In the genomic region with DNA sequence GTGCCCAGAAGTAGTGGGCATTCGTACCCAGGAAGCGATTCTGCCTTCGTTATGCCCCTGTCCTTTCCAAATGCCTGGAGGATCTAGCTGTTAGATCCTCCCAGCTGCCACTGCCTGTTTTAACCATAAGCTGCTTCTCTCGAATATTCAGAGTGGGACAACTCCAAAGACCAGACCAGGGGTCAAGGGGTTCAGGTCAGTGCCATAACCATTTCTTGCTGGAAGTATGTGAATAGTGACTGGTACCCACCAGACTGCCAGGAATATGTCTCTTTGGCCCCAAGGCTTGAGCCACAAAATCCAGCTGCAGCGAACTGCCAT, we compare ENCODE assay signal across 8 cellular contexts. TPM values are rescaled to one million over a fixed set of nuclear protein-coding genes. Genes with fewer than 3 reads are reported as not detected.
DNase-seq lines count a peak whose midpoint lies in the region; ATAC-seq and TF ChIP-seq lines count a peak whose summit lies in the region.

No MANE protein-coding gene starts in this region.

- peaks cover 6% of the 10 kb centered on the region; the same call in 1 of the 2 replicates for H3K36me3 ChIP-seq in ES-I3 (ENCODE audit: insufficient read depth, low read length)
- peaks cover 33% of the 10 kb centered on the region for H3K36me3 ChIP-seq in SJCRH30
- peaks cover 0 to 65% (median 0%) of the 10 kb centered on the region in 3 donors for H3K36me3 ChIP-seq in esophagus squamous epithelium
- H3K36me3 ChIP-seq in trophoblast cell (ENCODE audit: control insufficient read depth in 1 of 2, insufficient read depth in 2 of 2, low read length in 2 of 2): peaks cover 6 to 19% of the 10 kb centered on the region in 2 experiments

- no peak overlapping the region for H2AFZ ChIP-seq in trophoblast cell (ENCODE audit: insufficient read depth, low read length, poor library complexity)

- H2AK5ac ChIP-seq in trophoblast cell (ENCODE audit: low read length): no peak overlapping the region

- H3K4ac ChIP-seq in trophoblast cell (ENCODE audit: low read depth, low read length): no peak overlapping the region

- no peak overlapping the region for H2BK120ac ChIP-seq in trophoblast cell (ENCODE audit: insufficient read depth, low read length, poor library complexity)

- H3K79me1 ChIP-seq in trophoblast cell (ENCODE audit: low read length): peaks cover 8% of the 10 kb centered on the region

- intact Hi-C loops in esophagus squamous epithelium (cut with DNase I): no loop called here

- H3K9ac ChIP-seq in ES-I3 (ENCODE audit: low read depth, low read length) (peak overlapping the region; percentile 71; the same call in 1 of the 2 replicates), trophoblast cell (ENCODE audit: low read length) (peak overlapping the region; percentile 2)

- H3K4me3 ChIP-seq in SJCRH30 (peak overlapping the region; percentile 85), esophagus squamous epithelium (peak overlapping the region; percentile 72 to 98 (median 77)), trophoblast cell (ENCODE audit: low read depth, low read length) (no peak overlapping the region)

- peak overlapping the region; percentile 34 for H4K8ac ChIP-seq in trophoblast cell (ENCODE audit: low read depth, low read length)

- ATAC-seq in HG02870 (IDR thresholded peaks at IDR 0.05; ENCODE audit: unreplicated experiment): no peak

- TF ChIP-seq POLR2A in esophagus squamous epithelium (IDR thresholded peaks at IDR 0.05): no peak

- H3K23ac ChIP-seq in trophoblast cell (ENCODE audit: low read length): no peak overlapping the region

- no peak overlapping the region for H3K18ac ChIP-seq in trophoblast cell (ENCODE audit: low read length)

- H3K4me1 ChIP-seq in ES-I3 (ENCODE audit: insufficient read depth, low read length) (peaks cover 4% of the 10 kb centered on the region; the same call in 1 of the 2 replicates), SJCRH30 (no peaks in the 10 kb centered on the region; the same call in none of the 2 replicates), esophagus squamous epithelium (peaks cover 5 to 76% (median 18%) of the 10 kb centered on the region in 3 donors), trophoblast cell (ENCODE audit: control insufficient read depth in 1 of 2, insufficient read depth in 2 of 2, low read length in 2 of 2) (peaks cover 0 to 3% of the 10 kb centered on the region in 2 experiments)

- peaks cover 5% of the 10 kb centered on the region for H3K79me2 ChIP-seq in trophoblast cell (ENCODE audit: control insufficient read depth, insufficient read depth, low read length, poor library complexity)

- H3K9me3 ChIP-seq in ES-I3 (ENCODE audit: control insufficient read depth, insufficient read depth, low read length) (no peaks in the 10 kb centered on the region), SJCRH30 (replicated peaks) (no peaks in the 10 kb centered on the region), esophagus squamous epithelium (no peaks in the 10 kb centered on the region), trophoblast cell (ENCODE audit: insufficient read depth, low read depth, low read length) (peaks cover 1% of the 10 kb centered on the region)

- H3K27ac ChIP-seq in SJCRH30 (peak overlapping the region; percentile 69; the same call in 1 of the 2 replicates), esophagus squamous epithelium (peak overlapping the region; percentile 92 to 99 (median 94)), trophoblast cell (ENCODE audit: low read depth, low read length) (no peak overlapping the region)

- H2BK12ac ChIP-seq in trophoblast cell (ENCODE audit: low read length): no peak overlapping the region

- DNase-seq in SJCRH30 (no peak), esophagus squamous epithelium (lab: John Stamatoyannopoulos, UW) (no peak), trophoblast cell (no peak), hypothalamus (lab: John Stamatoyannopoulos, UW) (no peak), activated gamma-delta T cell (lab: John Stamatoyannopoulos, UW) (no peak), AG20443 (ENCODE audit: low spot score) (no peak)

- peak overlapping the region; percentile 79 for H3K4me2 ChIP-seq in trophoblast cell (ENCODE audit: low read length)

- H4K12ac ChIP-seq in trophoblast cell (ENCODE audit: low read depth, low read length): peak overlapping the region; percentile 19

- 18 to 24% methylated on average over 4 of the region's 5 CpGs for WGBS in esophagus squamous epithelium, 2 donors
- WGBS in trophoblast cell (ENCODE audit: extremely low coverage, insufficient coverage, insufficient read length): no CpG with 5 or more reads among the region's 5 CpGs

- no peak overlapping the region for H3K14ac ChIP-seq in trophoblast cell (ENCODE audit: low read length)

- H3K27me3 ChIP-seq in SJCRH30 (no peaks in the 10 kb centered on the region), esophagus squamous epithelium (no peaks in the 10 kb centered on the region), trophoblast cell (ENCODE audit: insufficient read depth, low read length) (no peaks in the 10 kb centered on the region)

- H4K91ac ChIP-seq in trophoblast cell (ENCODE audit: low read depth, low read length): no peak overlapping the region

- no peak for TF ChIP-seq CTCF in esophagus squamous epithelium (IDR thresholded peaks at IDR 0.05)

- no peak overlapping the region for H2BK5ac ChIP-seq in trophoblast cell (ENCODE audit: low read depth, low read length, poor library complexity)

RNA-seq across cellular contexts. Expression of a gene that starts 0.9 kb away (rescaled TPM):
- 4.0 and 4.4 TPM in 2 replicates for total RNA-seq in SJCRH30 (2014; rRNA removed; shearing (Covaris generic))
- 10 to 100 TPM in 2 of 4 donors, 1 to 10 TPM in 2; 6.3 to 13.4 (median 9.9) TPM for total RNA-seq in esophagus squamous epithelium
- polyA plus RNA-seq in trophoblast cell (2013): 4.3 and 4.5 TPM in 2 replicates

RNA-seq across cellular contexts. Expression of a gene that starts 52.3 kb away (rescaled TPM):
- 43.5 and 45.1 TPM in 2 replicates for total RNA-seq in SJCRH30 (2014; rRNA removed; shearing (Covaris generic))
- 10 to 100 TPM; 19.9 to 26.0 (median 21.1) TPM for total RNA-seq in esophagus squamous epithelium
- polyA plus RNA-seq in trophoblast cell (2013): 22.4 and 22.8 TPM in 2 replicates

RNA-seq across cellular contexts. Expression of a gene that starts 52.7 kb away (rescaled TPM):
- total RNA-seq in SJCRH30 (2014; rRNA removed; shearing (Covaris generic)): 31.7 and 34.0 TPM in 2 replicates
- 10 to 100 TPM; 40.9 to 60.2 (median 52.1) TPM for total RNA-seq in esophagus squamous epithelium
- polyA plus RNA-seq in trophoblast cell (2013): 56.6 and 58.3 TPM in 2 replicates
